Comparison of ENCODE assay signal across 12 cellular contexts in genomic region chr18:75638223-75638596, GRCh38.
DNase-seq lines count a peak whose midpoint lies in the region; ATAC-seq and TF ChIP-seq lines count a peak whose summit lies in the region.
"Had no signal": no experiment of that assay in that cellular context is flagged by ENCODE, and none has a peak within 500 bp of the region (broad histone marks: within the 10 kb centered on the region; RNA-seq: fewer than 3 reads in every experiment).

No MANE protein-coding gene starts in this region.

- H3K9me3 ChIP-seq in tibial artery = no peaks in the 10 kb centered on the region
- H3K9me3 ChIP-seq in Caco-2 = no peaks in the 10 kb centered on the region
- H3K9me3 ChIP-seq: adrenal gland had no signal

- H3K9me3 Mint-ChIP-seq in endothelial cell (ENCODE audit: unreplicated experiment) = no peaks in the 10 kb centered on the region
- peaks cover 5% of the 10 kb centered on the region for H3K9me3 Mint-ChIP-seq in mesothelial cell of epicardium
- H3K9me3 Mint-ChIP-seq in Caco-2 (ENCODE audit: unreplicated experiment) = no peaks in the 10 kb centered on the region
- H3K9me3 Mint-ChIP-seq: activated CD4-positive, alpha-beta T cell treated with anti-CD3 and anti-CD28 coated beads, Interleukin-2, amount 10 ng/mL, durations not matched to agents 7 days and 5 days had no signal

- TF ChIP-seq CTCF in endothelial cell (IDR thresholded peaks at IDR 0.05; ENCODE audit: unreplicated experiment) (no peak), mesothelial cell of epicardium (IDR thresholded peaks at IDR 0.05; ENCODE audit: unreplicated experiment) (no peak), tibial artery (IDR thresholded peaks at IDR 0.05) (no peak), Caco-2 (IDR thresholded peaks at IDR 0.05; ENCODE audit: insufficient read depth in 1 of 2, low read depth in 1 of 2, low read length in 1 of 2, severe bottlenecking in 1 of 2, unreplicated experiment in 1 of 2) (no peak)

- peaks cover 11% of the 10 kb centered on the region for H3K27me3 Mint-ChIP-seq in endothelial cell (ENCODE audit: unreplicated experiment)
- peaks cover 8% of the 10 kb centered on the region for H3K27me3 Mint-ChIP-seq in mesothelial cell of epicardium (ENCODE audit: low read depth)
- peaks cover 8% of the 10 kb centered on the region for H3K27me3 Mint-ChIP-seq in Caco-2 (ENCODE audit: insufficient read depth, unreplicated experiment)
- H3K27me3 Mint-ChIP-seq: activated CD4-positive, alpha-beta T cell treated with anti-CD3 and anti-CD28 coated beads, Interleukin-2, amount 10 ng/mL, durations not matched to agents 7 days and 5 days had no signal

- H3K4me1 ChIP-seq in tibial artery (peaks cover 0 to 19% (median 13%) of the 10 kb centered on the region in 4 donors), Caco-2 (no peaks in the 10 kb centered on the region)
- H3K4me1 ChIP-seq: adrenal gland had no signal

- H3K27ac Mint-ChIP-seq in endothelial cell (ENCODE audit: unreplicated experiment) (peak overlapping the region; percentile 20), mesothelial cell of epicardium (peak overlapping the region; percentile 96), Caco-2 (ENCODE audit: unreplicated experiment) (no peak overlapping the region)
- H3K27ac Mint-ChIP-seq: activated CD4-positive, alpha-beta T cell treated with anti-CD3 and anti-CD28 coated beads, Interleukin-2, amount 10 ng/mL, durations not matched to agents 7 days and 5 days had no signal

- POLR2A ChIA-PET in Caco-2 (lab: Charles Lee) = no interaction called here

- H3K27me3 ChIP-seq in tibial artery (no peaks in the 10 kb centered on the region), Caco-2 (replicated peaks; ENCODE audit: control insufficient read depth, insufficient read depth, low read length) (no peaks in the 10 kb centered on the region)
- H3K27me3 ChIP-seq: adrenal gland had no signal

- intact Hi-C loops in tibial artery (cut with DNase I; ENCODE audit: low total_unique reads) = no loop called here
- intact Hi-C loops in Caco-2 (cut with micrococcal nuclease; ENCODE audit: unreplicated experiment) = no loop called here

- no TSS peak for BruUV-seq in Caco-2 (replicated peaks; lab: Mats Ljungman, UMichigan)

- no peaks in the 10 kb centered on the region for H3K36me3 ChIP-seq in tibial artery
- no peaks in the 10 kb centered on the region for H3K36me3 ChIP-seq in Caco-2 (ENCODE audit: control insufficient read depth, insufficient read depth, low read length)
- H3K36me3 ChIP-seq: adrenal gland had no signal

- no peak overlapping the region for H3K4me3 Mint-ChIP-seq in endothelial cell (ENCODE audit: unreplicated experiment)
- H3K4me3 Mint-ChIP-seq in mesothelial cell of epicardium = peak overlapping the region; percentile 74
- no peak overlapping the region for H3K4me3 Mint-ChIP-seq in Caco-2 (ENCODE audit: unreplicated experiment)
- H3K4me3 Mint-ChIP-seq: activated CD4-positive, alpha-beta T cell treated with anti-CD3 and anti-CD28 coated beads, Interleukin-2, amount 10 ng/mL, durations not matched to agents 7 days and 5 days had no signal

- peaks cover 13% of the 10 kb centered on the region for H3K4me1 Mint-ChIP-seq in endothelial cell (ENCODE audit: unreplicated experiment)
- H3K4me1 Mint-ChIP-seq in mesothelial cell of epicardium = peaks cover 23% of the 10 kb centered on the region
- no peaks in the 10 kb centered on the region for H3K4me1 Mint-ChIP-seq in Caco-2 (ENCODE audit: low read depth, unreplicated experiment)
- H3K4me1 Mint-ChIP-seq: activated CD4-positive, alpha-beta T cell treated with anti-CD3 and anti-CD28 coated beads, Interleukin-2, amount 10 ng/mL, durations not matched to agents 7 days and 5 days had no signal

- no peaks in the 10 kb centered on the region for H3K36me3 Mint-ChIP-seq in endothelial cell (ENCODE audit: low read depth, unreplicated experiment)
- peaks cover 2% of the 10 kb centered on the region for H3K36me3 Mint-ChIP-seq in mesothelial cell of epicardium
- no peaks in the 10 kb centered on the region for H3K36me3 Mint-ChIP-seq in Caco-2 (ENCODE audit: insufficient read depth, unreplicated experiment)

- no peak for TF ChIP-seq POLR2A in GM18505 (IDR thresholded peaks at IDR 0.05; ENCODE audit: borderline replicate concordance, extremely low read depth, insufficient read depth, insufficient read length)

- ATAC-seq in SK-N-SH treated with all-trans-retinoic acid at 6 μM for 48 hours (no peak), GM18505 (IDR thresholded peaks at IDR 0.05; ENCODE audit: unreplicated experiment) (no peak), HG02763 (IDR thresholded peaks at IDR 0.05; ENCODE audit: unreplicated experiment) (no peak)
- ATAC-seq: Panc1 had no signal

- CTCF ChIA-PET in Caco-2 (lab: Charles Lee) = no interaction called here

- no peak overlapping the region for H3K27ac ChIP-seq in tibial artery

- H3K4me3 ChIP-seq in tibial artery (peak overlapping the region; percentile 7 to 23), Caco-2 (ENCODE audit: low read depth, low read length) (no peak overlapping the region)
- H3K4me3 ChIP-seq: adrenal gland had no signal

- DNase-seq in M059J (ENCODE audit: low read depth) = peak; percentile 34
- DNase-seq in endothelial cell (ENCODE audit: low spot score) = no peak
- no peak for DNase-seq in mesothelial cell of epicardium (ENCODE audit: low spot score in 2 of 2, unreplicated experiment in 2 of 2)
- DNase-seq in tibial artery = no peak
- no peak for DNase-seq in Caco-2
- DNase-seq: activated CD4-positive, alpha-beta T cell treated with anti-CD3 and anti-CD28 coated beads, Interleukin-2, amount 10 ng/mL, durations not matched to agents 7 days and 5 days; adrenal gland; NCI-H1048 had no signal

TF ChIP-seq in SK-N-SH treated with all-trans-retinoic acid at 6 μM for 48 hours, 23 proteins besides CTCF, POLR2A, EP300 and RAD21 (continues in another document):
- no peak for TF ChIP-seq PPARA (CRISPR knock-in tag; IDR thresholded peaks at IDR 0.05; ENCODE audit: borderline replicate concordance)
- no peak for TF ChIP-seq RARB (CRISPR knock-in tag; IDR thresholded peaks at IDR 0.05)
- no peak for TF ChIP-seq ZNF565 (CRISPR knock-in tag; conservative IDR thresholded peaks at IDR 0.05; ENCODE audit: low read depth)
- no peak for TF ChIP-seq TSHZ2 (CRISPR knock-in tag; IDR thresholded peaks at IDR 0.05)
- no peak for TF ChIP-seq ISL1 (CRISPR knock-in tag; IDR thresholded peaks at IDR 0.05)
- no peak for TF ChIP-seq ZNF8 (CRISPR knock-in tag; IDR thresholded peaks at IDR 0.05)
- TF ChIP-seq TCF4 (CRISPR knock-in tag; IDR thresholded peaks at IDR 0.05; ENCODE audit: borderline replicate concordance) = no peak
- no peak for TF ChIP-seq TOX (CRISPR knock-in tag; IDR thresholded peaks at IDR 0.05; ENCODE audit: borderline replicate concordance)
- no peak for TF ChIP-seq ZC3H10 (CRISPR knock-in tag; IDR thresholded peaks at IDR 0.05)
- TF ChIP-seq POU6F1 (CRISPR knock-in tag; IDR thresholded peaks at IDR 0.05; ENCODE audit: borderline replicate concordance, low read depth) = no peak
- TF ChIP-seq CSRNP3 (CRISPR knock-in tag; IDR thresholded peaks at IDR 0.05) = no peak
